In the genomic region with DNA sequence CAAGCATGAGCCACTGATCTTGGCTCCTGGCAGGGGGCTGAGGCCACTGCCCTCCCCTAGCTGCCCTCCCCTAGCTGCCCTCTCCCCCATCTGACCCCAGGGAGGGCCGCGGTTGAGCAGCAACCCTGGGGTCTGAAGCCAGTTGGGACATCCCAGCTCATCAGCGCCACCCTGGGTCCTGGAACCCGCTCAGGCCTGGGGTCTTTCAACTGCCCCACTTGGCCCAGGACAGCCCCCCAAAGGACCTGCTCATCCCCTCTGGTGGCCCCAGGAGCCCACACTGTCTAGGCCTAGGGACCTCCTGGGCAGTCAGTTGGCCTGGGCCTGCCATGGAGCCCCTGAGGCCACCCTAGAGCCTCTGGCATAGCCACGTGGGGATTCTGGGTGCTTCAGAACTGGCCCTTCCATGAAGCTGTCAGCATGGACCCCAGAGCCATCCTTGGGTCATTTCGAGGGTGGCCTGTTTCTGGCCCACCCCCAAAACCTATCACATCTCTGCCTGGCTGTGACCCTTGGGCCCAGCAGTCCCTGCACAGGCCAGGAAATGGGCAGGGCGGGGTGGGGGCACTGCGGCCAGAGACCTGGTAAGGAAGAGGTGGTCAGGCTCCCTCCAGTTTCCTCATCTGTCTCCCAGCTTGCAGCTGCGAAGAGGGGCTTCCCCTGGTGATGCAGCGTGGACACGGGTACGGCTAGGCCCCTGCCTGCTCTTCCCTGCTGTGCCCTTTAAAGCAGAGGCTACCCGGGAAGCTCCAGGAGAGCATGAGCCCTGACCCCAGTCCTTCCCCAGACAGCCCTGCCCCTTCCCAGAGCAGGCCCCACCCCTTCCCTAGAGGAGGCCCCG, we compare ENCODE assay signal across 2 cellular contexts.
TF ChIP-seq lines count a peak whose summit lies in the region.

No MANE protein-coding gene starts in this region.

TF ChIP-seq in GM23338, 12 proteins besides CTCF, POLR2A, EP300 and RAD21 (continues in another document):
- TF ChIP-seq POLR2AphosphoS5 (IDR thresholded peaks at IDR 0.05; ENCODE audit: low read depth) (no peak), STAT1 (IDR thresholded peaks at IDR 0.05; ENCODE audit: unreplicated experiment) (no peak), ZNF114 (CRISPR knock-in tag; IDR thresholded peaks at IDR 0.05) (no peak), EZH2phosphoT487 (IDR thresholded peaks at IDR 0.05; ENCODE audit: unreplicated experiment) (no peak)
- TF ChIP-seq, protein P1, sequence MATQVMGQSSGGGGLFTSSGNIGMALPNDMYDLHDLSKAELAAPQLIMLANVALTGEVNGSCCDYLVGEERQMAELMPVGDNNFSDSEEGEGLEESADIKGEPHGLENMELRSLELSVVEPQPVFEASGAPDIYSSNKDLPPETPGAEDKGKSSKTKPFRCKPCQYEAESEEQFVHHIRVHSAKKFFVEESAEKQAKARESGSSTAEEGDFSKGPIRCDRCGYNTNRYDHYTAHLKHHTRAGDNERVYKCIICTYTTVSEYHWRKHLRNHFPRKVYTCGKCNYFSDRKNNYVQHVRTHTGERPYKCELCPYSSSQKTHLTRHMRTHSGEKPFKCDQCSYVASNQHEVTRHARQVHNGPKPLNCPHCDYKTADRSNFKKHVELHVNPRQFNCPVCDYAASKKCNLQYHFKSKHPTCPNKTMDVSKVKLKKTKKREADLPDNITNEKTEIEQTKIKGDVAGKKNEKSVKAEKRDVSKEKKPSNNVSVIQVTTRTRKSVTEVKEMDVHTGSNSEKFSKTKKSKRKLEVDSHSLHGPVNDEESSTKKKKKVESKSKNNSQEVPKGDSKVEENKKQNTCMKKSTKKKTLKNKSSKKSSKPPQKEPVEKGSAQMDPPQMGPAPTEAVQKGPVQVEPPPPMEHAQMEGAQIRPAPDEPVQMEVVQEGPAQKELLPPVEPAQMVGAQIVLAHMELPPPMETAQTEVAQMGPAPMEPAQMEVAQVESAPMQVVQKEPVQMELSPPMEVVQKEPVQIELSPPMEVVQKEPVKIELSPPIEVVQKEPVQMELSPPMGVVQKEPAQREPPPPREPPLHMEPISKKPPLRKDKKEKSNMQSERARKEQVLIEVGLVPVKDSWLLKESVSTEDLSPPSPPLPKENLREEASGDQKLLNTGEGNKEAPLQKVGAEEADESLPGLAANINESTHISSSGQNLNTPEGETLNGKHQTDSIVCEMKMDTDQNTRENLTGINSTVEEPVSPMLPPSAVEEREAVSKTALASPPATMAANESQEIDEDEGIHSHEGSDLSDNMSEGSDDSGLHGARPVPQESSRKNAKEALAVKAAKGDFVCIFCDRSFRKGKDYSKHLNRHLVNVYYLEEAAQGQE (IDR thresholded peaks at IDR 0.05; ENCODE audit: unreplicated experiment): no peak
- TF ChIP-seq, protein P2, sequence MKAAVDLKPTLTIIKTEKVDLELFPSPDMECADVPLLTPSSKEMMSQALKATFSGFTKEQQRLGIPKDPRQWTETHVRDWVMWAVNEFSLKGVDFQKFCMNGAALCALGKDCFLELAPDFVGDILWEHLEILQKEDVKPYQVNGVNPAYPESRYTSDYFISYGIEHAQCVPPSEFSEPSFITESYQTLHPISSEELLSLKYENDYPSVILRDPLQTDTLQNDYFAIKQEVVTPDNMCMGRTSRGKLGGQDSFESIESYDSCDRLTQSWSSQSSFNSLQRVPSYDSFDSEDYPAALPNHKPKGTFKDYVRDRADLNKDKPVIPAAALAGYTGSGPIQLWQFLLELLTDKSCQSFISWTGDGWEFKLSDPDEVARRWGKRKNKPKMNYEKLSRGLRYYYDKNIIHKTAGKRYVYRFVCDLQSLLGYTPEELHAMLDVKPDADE (IDR thresholded peaks at IDR 0.05): no peak
- TF ChIP-seq, protein P3, sequence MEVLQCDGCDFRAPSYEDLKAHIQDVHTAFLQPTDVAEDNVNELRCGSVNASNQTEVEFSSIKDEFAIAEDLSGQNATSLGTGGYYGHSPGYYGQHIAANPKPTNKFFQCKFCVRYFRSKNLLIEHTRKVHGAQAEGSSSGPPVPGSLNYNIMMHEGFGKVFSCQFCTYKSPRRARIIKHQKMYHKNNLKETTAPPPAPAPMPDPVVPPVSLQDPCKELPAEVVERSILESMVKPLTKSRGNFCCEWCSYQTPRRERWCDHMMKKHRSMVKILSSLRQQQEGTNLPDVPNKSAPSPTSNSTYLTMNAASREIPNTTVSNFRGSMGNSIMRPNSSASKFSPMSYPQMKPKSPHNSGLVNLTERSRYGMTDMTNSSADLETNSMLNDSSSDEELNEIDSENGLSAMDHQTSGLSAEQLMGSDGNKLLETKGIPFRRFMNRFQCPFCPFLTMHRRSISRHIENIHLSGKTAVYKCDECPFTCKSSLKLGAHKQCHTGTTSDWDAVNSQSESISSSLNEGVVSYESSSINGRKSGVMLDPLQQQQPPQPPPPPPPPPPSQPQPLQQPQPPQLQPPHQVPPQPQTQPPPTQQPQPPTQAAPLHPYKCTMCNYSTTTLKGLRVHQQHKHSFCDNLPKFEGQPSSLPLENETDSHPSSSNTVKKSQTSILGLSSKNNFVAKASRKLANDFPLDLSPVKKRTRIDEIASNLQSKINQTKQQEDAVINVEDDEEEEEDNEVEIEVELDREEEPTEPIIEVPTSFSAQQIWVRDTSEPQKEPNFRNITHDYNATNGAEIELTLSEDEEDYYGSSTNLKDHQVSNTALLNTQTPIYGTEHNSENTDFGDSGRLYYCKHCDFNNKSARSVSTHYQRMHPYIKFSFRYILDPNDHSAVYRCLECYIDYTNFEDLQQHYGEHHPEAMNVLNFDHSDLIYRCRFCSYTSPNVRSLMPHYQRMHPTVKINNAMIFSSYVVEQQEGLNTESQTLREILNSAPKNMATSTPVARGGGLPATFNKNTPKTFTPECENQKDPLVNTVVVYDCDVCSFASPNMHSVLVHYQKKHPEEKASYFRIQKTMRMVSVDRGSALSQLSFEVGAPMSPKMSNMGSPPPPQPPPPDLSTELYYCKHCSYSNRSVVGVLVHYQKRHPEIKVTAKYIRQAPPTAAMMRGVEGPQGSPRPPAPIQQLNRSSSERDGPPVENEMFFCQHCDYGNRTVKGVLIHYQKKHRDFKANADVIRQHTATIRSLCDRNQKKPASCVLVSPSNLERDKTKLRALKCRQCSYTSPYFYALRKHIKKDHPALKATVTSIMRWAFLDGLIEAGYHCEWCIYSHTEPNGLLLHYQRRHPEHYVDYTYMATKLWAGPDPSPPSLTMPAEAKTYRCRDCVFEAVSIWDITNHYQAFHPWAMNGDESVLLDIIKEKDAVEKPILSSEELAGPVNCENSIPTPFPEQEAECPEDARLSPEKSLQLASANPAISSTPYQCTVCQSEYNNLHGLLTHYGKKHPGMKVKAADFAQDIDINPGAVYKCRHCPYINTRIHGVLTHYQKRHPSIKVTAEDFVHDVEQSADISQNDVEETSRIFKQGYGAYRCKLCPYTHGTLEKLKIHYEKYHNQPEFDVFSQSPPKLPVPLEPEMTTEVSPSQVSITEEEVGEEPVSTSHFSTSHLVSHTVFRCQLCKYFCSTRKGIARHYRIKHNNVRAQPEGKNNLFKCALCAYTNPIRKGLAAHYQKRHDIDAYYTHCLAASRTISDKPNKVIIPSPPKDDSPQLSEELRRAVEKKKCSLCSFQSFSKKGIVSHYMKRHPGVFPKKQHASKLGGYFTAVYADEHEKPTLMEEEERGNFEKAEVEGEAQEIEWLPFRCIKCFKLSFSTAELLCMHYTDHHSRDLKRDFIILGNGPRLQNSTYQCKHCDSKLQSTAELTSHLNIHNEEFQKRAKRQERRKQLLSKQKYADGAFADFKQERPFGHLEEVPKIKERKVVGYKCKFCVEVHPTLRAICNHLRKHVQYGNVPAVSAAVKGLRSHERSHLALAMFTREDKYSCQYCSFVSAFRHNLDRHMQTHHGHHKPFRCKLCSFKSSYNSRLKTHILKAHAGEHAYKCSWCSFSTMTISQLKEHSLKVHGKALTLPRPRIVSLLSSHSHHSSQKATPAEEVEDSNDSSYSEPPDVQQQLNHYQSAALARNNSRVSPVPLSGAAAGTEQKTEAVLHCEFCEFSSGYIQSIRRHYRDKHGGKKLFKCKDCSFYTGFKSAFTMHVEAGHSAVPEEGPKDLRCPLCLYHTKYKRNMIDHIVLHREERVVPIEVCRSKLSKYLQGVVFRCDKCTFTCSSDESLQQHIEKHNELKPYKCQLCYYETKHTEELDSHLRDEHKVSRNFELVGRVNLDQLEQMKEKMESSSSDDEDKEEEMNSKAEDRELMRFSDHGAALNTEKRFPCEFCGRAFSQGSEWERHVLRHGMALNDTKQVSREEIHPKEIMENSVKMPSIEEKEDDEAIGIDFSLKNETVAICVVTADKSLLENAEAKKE (CRISPR knock-in tag; IDR thresholded peaks at IDR 0.05): no peak

TF ChIP-seq in HEK293, 187 proteins besides CTCF, POLR2A, EP300 and RAD21:
- TF ChIP-seq ZNF426 (tag by site-specific recombination; IDR thresholded peaks at IDR 0.05) (no peak), GLIS2 (tag by site-specific recombination; IDR thresholded peaks at IDR 0.05) (0 out of 2 replicates have a peak, but pooled peaks have one; percentile 21), ZNF202 (tag by site-specific recombination; IDR thresholded peaks at IDR 0.05; ENCODE audit: borderline replicate concordance) (no peak), GLIS1 (tag by site-specific recombination; IDR thresholded peaks at IDR 0.05) (peak; percentile 37; the same call in 1 of the 2 replicates), ZNF239 (tag by site-specific recombination; IDR thresholded peaks at IDR 0.05) (no peak)
TF ChIP-seq in HEK293: peak in this region for 2.
